ENCODE assay signal across 9 cellular contexts in the genomic region with DNA sequence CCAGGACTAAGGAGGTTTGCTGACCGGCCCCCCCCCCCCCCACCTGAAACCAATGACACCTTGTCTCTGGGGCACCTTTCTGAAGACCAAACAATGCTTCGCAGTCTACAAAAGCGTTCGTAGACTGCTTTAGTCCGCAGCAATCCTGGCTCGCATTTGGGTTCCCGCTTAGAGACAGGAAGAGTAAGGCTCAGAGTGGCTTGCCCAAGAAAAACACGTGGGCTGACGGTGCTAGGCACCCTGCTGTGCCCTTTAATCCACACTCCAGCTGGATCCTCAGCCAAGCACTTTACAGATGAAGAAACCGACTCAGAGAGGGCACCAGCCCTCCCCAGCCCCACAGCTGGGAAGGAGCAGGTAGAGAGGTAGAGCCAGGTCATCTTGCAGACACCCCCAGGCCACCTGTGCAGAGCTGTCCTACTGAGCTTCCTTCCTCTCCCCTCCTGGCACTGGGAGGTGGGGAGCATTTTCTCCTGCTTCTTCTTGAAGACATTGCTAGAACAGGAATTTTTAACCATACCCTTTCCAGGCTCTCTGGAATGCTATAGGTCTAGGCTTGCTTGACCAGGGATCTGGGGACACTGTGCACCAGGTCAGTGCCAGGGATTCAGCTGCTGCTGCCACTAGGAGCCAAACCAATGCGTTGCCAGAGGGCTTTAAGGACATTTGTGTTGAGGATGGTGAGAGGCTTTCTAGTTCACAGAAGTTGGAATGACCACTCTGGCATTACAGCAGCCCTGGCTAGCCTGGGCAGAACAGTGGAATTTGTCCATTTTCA. TPM values are rescaled to one million over a fixed set of nuclear protein-coding genes. Genes with fewer than 3 reads are reported as not detected.
DNase-seq lines count a peak whose midpoint lies in the region; ATAC-seq, FAIRE-seq and TF ChIP-seq lines count a peak whose summit lies in the region.
"Had no signal": no experiment of that assay in that cellular context is flagged by ENCODE, and none has a peak within 500 bp of the region (broad histone marks: within the 10 kb centered on the region; RNA-seq: fewer than 3 reads in every experiment).

No MANE protein-coding gene starts in this region.

- H3K9ac ChIP-seq in duodenal mucosa (ENCODE audit: low read depth in 1 of 2, low read length in 2 of 2), result no peak overlapping the region

- peak; percentile 15 for DNase-seq in EL
- peak; percentile 76 for DNase-seq in NCI-H524 treated with DMSO at 0.1 percent for 48 hours (lab: John Stamatoyannopoulos, UW)
- DNase-seq in natural killer cell treated with Interleukin-12 subunit alpha and Interleukin-12 subunit beta and Interleukin-15 and Interleukin-18, amount 100 ng/mL, for 72 hours (ENCODE audit: low spot score), result peak; percentile 20
- DNase-seq in islet precursor cell, result no peak
- DNase-seq in GM12891 (ENCODE audit: insufficient read length, low spot score), result no peak
- no peak for DNase-seq in T-helper 9 cell

- H3K27ac ChIP-seq in duodenal mucosa (ENCODE audit: low read depth, low read length), result no peak overlapping the region

- no peaks in the 10 kb centered on the region for H3K9me3 Mint-ChIP-seq in natural killer cell treated with Interleukin-12 subunit alpha and Interleukin-12 subunit beta and Interleukin-15 and Interleukin-18, amount 100 ng/mL, for 72 hours

- H3K27ac Mint-ChIP-seq in natural killer cell treated with Interleukin-12 subunit alpha and Interleukin-12 subunit beta and Interleukin-15 and Interleukin-18, amount 100 ng/mL, for 72 hours, result no peak overlapping the region

- peaks cover 33 to 35% of the 10 kb centered on the region in 2 donors for H3K27me3 ChIP-seq in duodenal mucosa (ENCODE audit: control insufficient read depth in 1 of 2, insufficient read depth in 2 of 2, low read length in 2 of 2)

- ATAC-seq in natural killer cell treated with Interleukin-12 subunit alpha and Interleukin-12 subunit beta and Interleukin-15 and Interleukin-18, amount 100 ng/mL, for 72 hours, result no peak
- no peak for ATAC-seq in HG02973 (IDR thresholded peaks at IDR 0.05; ENCODE audit: unreplicated experiment)

- H3K27me3 Mint-ChIP-seq in natural killer cell treated with Interleukin-12 subunit alpha and Interleukin-12 subunit beta and Interleukin-15 and Interleukin-18, amount 100 ng/mL, for 72 hours, result peaks cover 35 to 53% of the 10 kb centered on the region in 2 donors

- no peak for TF ChIP-seq POLR2A in GM12891 (IDR thresholded peaks at IDR 0.05; ENCODE audit: low read depth, low read length)

- no peak for FAIRE-seq in GM12891 (lab: Jason Lieb, UNC)

- no peaks in the 10 kb centered on the region for H3K36me3 Mint-ChIP-seq in natural killer cell treated with Interleukin-12 subunit alpha and Interleukin-12 subunit beta and Interleukin-15 and Interleukin-18, amount 100 ng/mL, for 72 hours

- peak overlapping the region; percentile 67 to 72 for H3K4me3 ChIP-seq in duodenal mucosa (ENCODE audit: low read depth in 1 of 2, low read length in 2 of 2)

- no peaks in the 10 kb centered on the region for H3K36me3 ChIP-seq in duodenal mucosa (ENCODE audit: control insufficient read depth in 1 of 2, insufficient read depth in 2 of 2, low read length in 2 of 2)

- no peaks in the 10 kb centered on the region for H3K9me3 ChIP-seq in duodenal mucosa (ENCODE audit: control insufficient read depth in 1 of 2, low read length in 2 of 2)

- peaks cover 10 to 11% of the 10 kb centered on the region in 2 donors for H3K4me1 ChIP-seq in duodenal mucosa (ENCODE audit: control insufficient read depth in 1 of 2, insufficient read depth in 2 of 2, low read length in 2 of 2)

- peaks cover 5 to 8% of the 10 kb centered on the region in 2 donors for H3K4me1 Mint-ChIP-seq in natural killer cell treated with Interleukin-12 subunit alpha and Interleukin-12 subunit beta and Interleukin-15 and Interleukin-18, amount 100 ng/mL, for 72 hours (ENCODE audit: low read depth in 2 of 2)

- peak overlapping the region; percentile 81 for H3K4me3 Mint-ChIP-seq in natural killer cell treated with Interleukin-12 subunit alpha and Interleukin-12 subunit beta and Interleukin-15 and Interleukin-18, amount 100 ng/mL, for 72 hours

TF ChIP-seq in GM12891, 5 proteins besides CTCF, POLR2A, EP300 and RAD21:
- TF ChIP-seq POLR2AphosphoS5 (IDR thresholded peaks at IDR 0.05; ENCODE audit: low read depth, low read length) (no peak), POU2F2 (IDR thresholded peaks at IDR 0.05; ENCODE audit: low read depth, low read length) (no peak), SPI1 (IDR thresholded peaks at IDR 0.05; ENCODE audit: low read depth, low read length) (no peak), TAF1 (IDR thresholded peaks at IDR 0.05; ENCODE audit: low read depth, low read length) (no peak), PAX5 (IDR thresholded peaks at IDR 0.05; ENCODE audit: insufficient read depth, low read length, severe bottlenecking) (no peak)

RNA-seq across cellular contexts. Expression of a gene that starts 1.0 kb away (rescaled TPM):
- under 1 TPM in 1 of 2 donors, not detected in 1; 0.26 TPM for total RNA-seq in natural killer cell treated with Interleukin-12 subunit alpha and Interleukin-12 subunit beta and Interleukin-15 and Interleukin-18, amount 100 ng/mL, for 72 hours
- polyA plus RNA-seq in GM12891 (2012; ENCODE audit: low read depth, missing spikeins), result not detected

RNA-seq across cellular contexts. Expression of a gene that starts 36.5 kb away (rescaled TPM):
- total RNA-seq in natural killer cell treated with Interleukin-12 subunit alpha and Interleukin-12 subunit beta and Interleukin-15 and Interleukin-18, amount 100 ng/mL, for 72 hours, result not detected
- not detected for polyA plus RNA-seq in GM12891 (2012; ENCODE audit: low read depth, missing spikeins)
- total RNA-seq: LHCN-M2 had no signal

Comparison
In these comparisons a context has a peak if more than half of its experiments do, and no peak if none do; other contexts are left out.
1. DNase-seq: peak in EL (single experiment), NCI-H524 treated with DMSO at 0.1 percent for 48 hours (single experiment) and natural killer cell treated with Interleukin-12 subunit alpha and Interleukin-12 subunit beta and Interleukin-15 and Interleukin-18, amount 100 ng/mL, for 72 hours (single experiment); none in islet precursor cell (single experiment), GM12891 (single experiment) and T-helper 9 cell (single experiment).